Comparison of ENCODE assay signal across 18 cellular contexts in genomic region chr4:151143162-151143561, GRCh38.
"Had no signal": no experiment of that assay in that cellular context is flagged by ENCODE, and none has a peak within 500 bp of the region (broad histone marks: within the 10 kb centered on the region; RNA-seq: fewer than 3 reads in every experiment).

No MANE protein-coding gene starts in this region.

- H3K4me3 ChIP-seq: dorsolateral prefrontal cortex, gastrocnemius medialis, heart right ventricle, left lung, neural progenitor cell, psoas muscle, skin epidermis, stomach, testis had no signal

- H3K36me3 Mint-ChIP-seq: activated CD4-positive, alpha-beta memory T cell treated with anti-CD3 and anti-CD28 coated beads for 36 hours; activated naive CD8-positive, alpha-beta T cell treated with anti-CD3 and anti-CD28 coated beads for 36 hours had no signal

- H3K9me3 ChIP-seq: gastrocnemius medialis, heart right ventricle, left lung, psoas muscle, stomach, testis had no signal

- H3K27me3 ChIP-seq: dorsolateral prefrontal cortex, gastrocnemius medialis, heart right ventricle, left lung, neural progenitor cell, stomach, testis had no signal

- H3K27ac ChIP-seq: gastrocnemius medialis, left lung, neural progenitor cell, psoas muscle, skin epidermis, stomach, testis had no signal

- H3K4me1 ChIP-seq: left lung, neural progenitor cell, psoas muscle, stomach had no signal

- H3K4me2 ChIP-seq: neural progenitor cell had no signal

- DNase-seq: activated CD4-positive, alpha-beta memory T cell treated with anti-CD3 and anti-CD28 coated beads for 36 hours; activated naive CD8-positive, alpha-beta T cell treated with anti-CD3 and anti-CD28 coated beads for 36 hours; activated T-cell treated with anti-CD3 and anti-CD28 coated beads for 4 hours; central memory CD4-positive, alpha-beta T cell; dorsolateral prefrontal cortex; endodermal cell; gastrocnemius medialis; heart right ventricle; left lung; psoas muscle; right cardiac atrium; stomach; testis had no signal

- H3K27ac Mint-ChIP-seq: activated CD4-positive, alpha-beta memory T cell treated with anti-CD3 and anti-CD28 coated beads for 36 hours; activated naive CD8-positive, alpha-beta T cell treated with anti-CD3 and anti-CD28 coated beads for 36 hours; activated T-helper 1 cell treated with anti-CD3 and anti-CD28 coated beads, Interleukin-12 subunit alpha, Interleukin-12 subunit beta, Interleukin-2, Interleukin-4 antibody, amounts not matched to agents 30 ng/mL and 10 ng/mL and 1 ng/mL, durations not matched to agents 14 hours and 24 hours and 36 hours; brain; endodermal cell; neural progenitor cell; type B pancreatic cell had no signal

- H3K4me3 Mint-ChIP-seq: activated CD4-positive, alpha-beta memory T cell treated with anti-CD3 and anti-CD28 coated beads for 36 hours; activated naive CD8-positive, alpha-beta T cell treated with anti-CD3 and anti-CD28 coated beads for 36 hours; activated T-helper 1 cell treated with anti-CD3 and anti-CD28 coated beads, Interleukin-12 subunit alpha, Interleukin-12 subunit beta, Interleukin-2, Interleukin-4 antibody, amounts not matched to agents 30 ng/mL and 10 ng/mL and 1 ng/mL, durations not matched to agents 14 hours and 24 hours and 36 hours; brain; endodermal cell; neural progenitor cell; type B pancreatic cell had no signal

- H3K27me3 Mint-ChIP-seq: activated CD4-positive, alpha-beta memory T cell treated with anti-CD3 and anti-CD28 coated beads for 36 hours; activated naive CD8-positive, alpha-beta T cell treated with anti-CD3 and anti-CD28 coated beads for 36 hours; brain; type B pancreatic cell had no signal

- ATAC-seq: gastrocnemius medialis, heart right ventricle, left lung, psoas muscle, right cardiac atrium had no signal

- H3K9ac ChIP-seq: neural progenitor cell had no signal

- H3K4me1 Mint-ChIP-seq: activated naive CD8-positive, alpha-beta T cell treated with anti-CD3 and anti-CD28 coated beads for 36 hours; brain; endodermal cell; neural progenitor cell had no signal

- H3K9me3 Mint-ChIP-seq: activated CD4-positive, alpha-beta memory T cell treated with anti-CD3 and anti-CD28 coated beads for 36 hours; activated naive CD8-positive, alpha-beta T cell treated with anti-CD3 and anti-CD28 coated beads for 36 hours; activated T-helper 1 cell treated with anti-CD3 and anti-CD28 coated beads, Interleukin-12 subunit alpha, Interleukin-12 subunit beta, Interleukin-2, Interleukin-4 antibody, amounts not matched to agents 30 ng/mL and 10 ng/mL and 1 ng/mL, durations not matched to agents 14 hours and 24 hours and 36 hours; brain; endodermal cell; neural progenitor cell; type B pancreatic cell had no signal

- H2AFZ ChIP-seq: neural progenitor cell had no signal
